In genomic region chr20:461254-462198, GRCh38 we compare ENCODE assay signal across 8 cellular contexts. TPM values are rescaled to one million over a fixed set of nuclear protein-coding genes. Genes with fewer than 3 reads are reported as not detected.
DNase-seq lines count a peak whose midpoint lies in the region; ATAC-seq, FAIRE-seq and TF ChIP-seq lines count a peak whose summit lies in the region.

No MANE protein-coding gene starts in this region.

- H3K4me1 ChIP-seq in Peyer's patch, result peaks cover 0 to 34% (median 3%) of the 10 kb centered on the region in 4 donors

- peak overlapping the region; percentile 86 for H3K27ac Mint-ChIP-seq in activated naive CD4-positive, alpha-beta T cell treated with anti-CD3 and anti-CD28 coated beads for 36 hours

- peak overlapping the region; percentile 85 for H3K27ac ChIP-seq in C4-2B
- H3K27ac ChIP-seq in Peyer's patch, result peak overlapping the region; percentile 86 to 96 (median 94)

- H3K36me3 ChIP-seq in Peyer's patch, result no peaks in the 10 kb centered on the region

- intact Hi-C loops in activated naive CD4-positive, alpha-beta T cell treated with anti-CD3 and anti-CD28 coated beads for 36 hours (cut with micrococcal nuclease), result loop anchor here (1.0 to 5.0 kb wide), 5 partner anchors 17 to 164 kb away; partner anchors contain the start of genes RBCK1 and ZCCHC3
- intact Hi-C loops in Right ventricle myocardium superior (cut with DNase I), result no loop called here
- intact Hi-C loops in posterior vena cava (cut with DNase I), result no loop called here

- FAIRE-seq in D721Med (lab: Jason Lieb, UNC), result no peak

- TF ChIP-seq CTCF in C4-2B (conservative IDR thresholded peaks at IDR 0.05) (no peak), Peyer's patch (IDR thresholded peaks at IDR 0.05) (no peak), D721Med (IDR thresholded peaks at IDR 0.05; ENCODE audit: insufficient read depth, missing control alignments) (no peak)

- H3K4me3 Mint-ChIP-seq in activated naive CD4-positive, alpha-beta T cell treated with anti-CD3 and anti-CD28 coated beads for 36 hours, result peak overlapping the region; percentile 96

- no peaks in the 10 kb centered on the region for H3K27me3 ChIP-seq in Peyer's patch

- no peaks in the 10 kb centered on the region for H3K9me3 Mint-ChIP-seq in activated naive CD4-positive, alpha-beta T cell treated with anti-CD3 and anti-CD28 coated beads for 36 hours

- H3K27me3 Mint-ChIP-seq in activated naive CD4-positive, alpha-beta T cell treated with anti-CD3 and anti-CD28 coated beads for 36 hours (ENCODE audit: low read depth), result no peaks in the 10 kb centered on the region

- peak overlapping the region; percentile 74 to 99 (median 92) for H3K4me3 ChIP-seq in Peyer's patch

- ATAC-seq in HG03354 (IDR thresholded peaks at IDR 0.05; ENCODE audit: poor library complexity, severe bottlenecking, unreplicated experiment), result peak; percentile 40
- ATAC-seq in Right ventricle myocardium superior (ENCODE audit: poor library complexity), result peak; percentile 56

- CTCF ChIA-PET in activated naive CD4-positive, alpha-beta T cell treated with anti-CD3 and anti-CD28 coated beads for 36 hours (lab: Charles Lee), result interaction anchor here (1.0 to 1.4 kb wide), 2 partner anchors 15 to 131 kb away, joined by 4 to 5 read pairs; no protein-coding TSS in a partner anchor

- H3K36me3 Mint-ChIP-seq in activated naive CD4-positive, alpha-beta T cell treated with anti-CD3 and anti-CD28 coated beads for 36 hours (ENCODE audit: low read depth), result peaks cover 6% of the 10 kb centered on the region

- no peaks in the 10 kb centered on the region for H3K9me3 ChIP-seq in Peyer's patch

- peak; percentile 63 for DNase-seq in GM19238 (ENCODE audit: insufficient read length, low spot score)
- peak in 2 of 3 donors; percentile 42 to 70 for DNase-seq in Peyer's patch
- DNase-seq in activated naive CD4-positive, alpha-beta T cell treated with anti-CD3 and anti-CD28 coated beads for 36 hours, result peak; percentile 45
- peak; percentile 72 for DNase-seq in Right ventricle myocardium superior
- peak; percentile 86 for DNase-seq in posterior vena cava (ENCODE audit: low spot score)
- DNase-seq in D721Med (ENCODE audit: insufficient read length, low spot score), result no peak

- H3K4me1 Mint-ChIP-seq in activated naive CD4-positive, alpha-beta T cell treated with anti-CD3 and anti-CD28 coated beads for 36 hours (ENCODE audit: low read depth), result peaks cover 43% of the 10 kb centered on the region

- no peak for TF ChIP-seq POLR2A in Peyer's patch (IDR thresholded peaks at IDR 0.05)

RNA-seq across cellular contexts. Expression of gene TBC1D20, which starts 0.8 kb away (rescaled TPM):
- total RNA-seq in Peyer's patch (10 to 100 TPM; 38.1 to 43.6 (median 42.8) TPM), Right ventricle myocardium superior (23.1 TPM), posterior vena cava (10 to 100 TPM; 28.7 to 33.0 TPM)
- 10 to 100 TPM; 16.2 to 17.4 TPM for total RNA-seq in activated naive CD4-positive, alpha-beta T cell treated with anti-CD3 and anti-CD28 coated beads for 36 hours

RNA-seq across cellular contexts. Expression of gene RBCK1, which starts 53.4 kb away (rescaled TPM):
- total RNA-seq in Peyer's patch, result 100 to 1,000 TPM; 133 to 254 (median 154) TPM
- 100 to 1,000 TPM; 150 to 160 TPM for total RNA-seq in activated naive CD4-positive, alpha-beta T cell treated with anti-CD3 and anti-CD28 coated beads for 36 hours
- 44.2 TPM for total RNA-seq in Right ventricle myocardium superior
- total RNA-seq in posterior vena cava, result 10 to 100 TPM; 46.7 to 54.4 TPM
